ENCODE assay signal across 18 cellular contexts in genomic region chr3:44893097-44893496, GRCh38. TPM values are rescaled to one million over a fixed set of nuclear protein-coding genes. Genes with fewer than 3 reads are reported as not detected.
DNase-seq lines count a peak whose midpoint lies in the region; TF ChIP-seq lines count a peak whose summit lies in the region.
"Had no signal": no experiment of that assay in that cellular context is flagged by ENCODE, and none has a peak within 500 bp of the region (broad histone marks: within the 10 kb centered on the region; RNA-seq: fewer than 3 reads in every experiment).

No MANE protein-coding gene starts in this region.

- no peak overlapping the region for H4K91ac ChIP-seq in mesenchymal stem cell (ENCODE audit: low read length)

- H3K27ac ChIP-seq in mesenchymal stem cell (ENCODE audit: low read length, poor library complexity, severe bottlenecking), result no peak overlapping the region
- no peak overlapping the region for H3K27ac ChIP-seq in MM.1S (ENCODE audit: low read length)

- H3K9me3 ChIP-seq in mesenchymal stem cell (ENCODE audit: control insufficient read depth, low read length), result no peaks in the 10 kb centered on the region
- no peaks in the 10 kb centered on the region for H3K9me3 ChIP-seq in MM.1S (replicated peaks; ENCODE audit: insufficient read depth, low read length)
- no peaks in the 10 kb centered on the region for H3K9me3 ChIP-seq in BE2C
- H3K9me3 ChIP-seq: HAP-1 had no signal

- H3K4me2 ChIP-seq in mesenchymal stem cell (ENCODE audit: low read length, poor library complexity, severe bottlenecking), result no peak overlapping the region
- no peak overlapping the region for H3K4me2 ChIP-seq in MM.1S (ENCODE audit: low read depth, low read length)

- H3K4me1 ChIP-seq in mesenchymal stem cell (ENCODE audit: control insufficient read depth, insufficient read depth, low read depth, low read length) (peaks cover 8% of the 10 kb centered on the region), MM.1S (ENCODE audit: low read length) (no peaks in the 10 kb centered on the region), BE2C (no peaks in the 10 kb centered on the region)
- H3K4me1 ChIP-seq: HAP-1 had no signal

- no peak overlapping the region for H3K14ac ChIP-seq in mesenchymal stem cell (ENCODE audit: low read length in 2 of 2)

- H3K79me2 ChIP-seq in MM.1S (ENCODE audit: low read length), result no peaks in the 10 kb centered on the region

- no peak overlapping the region for H3K18ac ChIP-seq in mesenchymal stem cell (ENCODE audit: low read depth in 1 of 2, low read length in 2 of 2)

- peak overlapping the region in 1 of 2 experiments; percentile 50 for H3K4me3 ChIP-seq in mesenchymal stem cell (ENCODE audit: insufficient read depth in 1 of 2, low read depth in 1 of 2, low read length in 2 of 2)
- no peak overlapping the region for H3K4me3 ChIP-seq in MM.1S (ENCODE audit: low read length)
- H3K4me3 ChIP-seq in BE2C (ENCODE audit: low read depth, low read length), result no peak overlapping the region
- H3K4me3 ChIP-seq: HAP-1 had no signal

- no peak overlapping the region for H2BK12ac ChIP-seq in mesenchymal stem cell (ENCODE audit: low read length in 2 of 2)

- no peak overlapping the region for H4K8ac ChIP-seq in mesenchymal stem cell (ENCODE audit: low read length)

- no peaks in the 10 kb centered on the region for H3K27me3 ChIP-seq in mesenchymal stem cell (ENCODE audit: control insufficient read depth in 1 of 2, insufficient read depth in 1 of 2, low read length in 2 of 2)
- no peaks in the 10 kb centered on the region for H3K27me3 ChIP-seq in MM.1S (replicated peaks; ENCODE audit: insufficient read depth, low read length)
- H3K27me3 ChIP-seq in BE2C, result no peaks in the 10 kb centered on the region

- H2BK120ac ChIP-seq in mesenchymal stem cell (ENCODE audit: low read depth, low read length), result no peak overlapping the region

- no peaks in the 10 kb centered on the region for H4K20me1 ChIP-seq in MM.1S (ENCODE audit: insufficient read depth, low read length)

- peaks cover 29% of the 10 kb centered on the region for H3K4me1 Mint-ChIP-seq in chondrocyte (ENCODE audit: low read depth)
- H3K4me1 Mint-ChIP-seq: naive thymus-derived CD4-positive, alpha-beta T cell had no signal

- peak overlapping the region; percentile 82 for H3K27ac Mint-ChIP-seq in chondrocyte (ENCODE audit: unreplicated experiment)
- H3K27ac Mint-ChIP-seq: CD14-positive monocyte; naive thymus-derived CD4-positive, alpha-beta T cell; stimulated activated naive CD8-positive, alpha-beta T cell treated with anti-CD3 and anti-CD28 coated beads, Interleukin-15, Interleukin-2, amounts not matched to agents 100 ng/mL and 50 ng/mL, for 24 hours had no signal

- H3K36me3 ChIP-seq in mesenchymal stem cell (ENCODE audit: control insufficient read depth in 1 of 2, insufficient read depth in 2 of 2, low read depth in 1 of 2, low read length in 2 of 2), result no peaks in the 10 kb centered on the region
- H3K36me3 ChIP-seq in MM.1S (replicated peaks; ENCODE audit: insufficient read depth, low read length), result no peaks in the 10 kb centered on the region
- no peaks in the 10 kb centered on the region for H3K36me3 ChIP-seq in BE2C
- H3K36me3 ChIP-seq: HAP-1 had no signal

- H3K4ac ChIP-seq in mesenchymal stem cell (ENCODE audit: low read depth in 1 of 2, low read length in 2 of 2), result no peak overlapping the region

- H3K23ac ChIP-seq in mesenchymal stem cell (ENCODE audit: low read length in 2 of 2), result no peak overlapping the region

- H3K9me3 Mint-ChIP-seq in chondrocyte (ENCODE audit: low read depth), result no peaks in the 10 kb centered on the region
- H3K9me3 Mint-ChIP-seq: naive thymus-derived CD4-positive, alpha-beta T cell; stimulated activated naive CD8-positive, alpha-beta T cell treated with anti-CD3 and anti-CD28 coated beads, Interleukin-15, Interleukin-2, amounts not matched to agents 100 ng/mL and 50 ng/mL, for 24 hours had no signal

- H3K9ac ChIP-seq in mesenchymal stem cell (ENCODE audit: low read length), result no peak overlapping the region
- no peak overlapping the region for H3K9ac ChIP-seq in MM.1S (ENCODE audit: low read length)

- H2BK5ac ChIP-seq in mesenchymal stem cell (ENCODE audit: low read depth, low read length, poor library complexity, severe bottlenecking), result no peak overlapping the region

- no peak for TF ChIP-seq CTCF in chondrocyte (IDR thresholded peaks at IDR 0.05)
- no peak for TF ChIP-seq CTCF in MM.1S (IDR thresholded peaks at IDR 0.05; ENCODE audit: low read length)
- TF ChIP-seq CTCF in BE2C (IDR thresholded peaks at IDR 0.05; ENCODE audit: low read depth, low read length), result no peak

- H3K9me2 ChIP-seq in MM.1S (replicated peaks; ENCODE audit: insufficient read depth, low read length), result no peaks in the 10 kb centered on the region

- H3K27me3 Mint-ChIP-seq in chondrocyte (ENCODE audit: low read depth), result no peaks in the 10 kb centered on the region
- H3K27me3 Mint-ChIP-seq: naive thymus-derived CD4-positive, alpha-beta T cell had no signal

- no peak overlapping the region for H2AK5ac ChIP-seq in mesenchymal stem cell (ENCODE audit: low read length, severe bottlenecking)

- DNase-seq in AG20443 (ENCODE audit: low spot score), result peak; percentile 55
- DNase-seq in NCI-H226, result peak; percentile 91
- no peak for DNase-seq in chondrocyte (ENCODE audit: low spot score)
- DNase-seq in mesenchymal stem cell, result peak; percentile 60
- DNase-seq in MM.1S, result no peak
- DNase-seq in SIG-M5 (lab: John Stamatoyannopoulos, UW), result no peak
- DNase-seq in NCI-H526 (lab: John Stamatoyannopoulos, UW), result no peak
- no peak for DNase-seq in BE2C
- DNase-seq: activated gamma-delta T cell; foreskin melanocyte; kidney; naive thymus-derived CD4-positive, alpha-beta T cell; NCI-H1092; NCI-H524 had no signal

- 27% methylated on average over 2 of the region's 2 CpGs for WGBS in mesenchymal stem cell

- no peaks in the 10 kb centered on the region for H3F3A ChIP-seq in MM.1S (ENCODE audit: insufficient read depth, low read length)

- no peaks in the 10 kb centered on the region for H3K79me1 ChIP-seq in mesenchymal stem cell (replicated peaks; ENCODE audit: low read length, poor library complexity, severe bottlenecking)

- H3K4me3 Mint-ChIP-seq in chondrocyte (ENCODE audit: unreplicated experiment), result no peak overlapping the region
- H3K4me3 Mint-ChIP-seq: CD14-positive monocyte; naive thymus-derived CD4-positive, alpha-beta T cell; stimulated activated naive CD8-positive, alpha-beta T cell treated with anti-CD3 and anti-CD28 coated beads, Interleukin-15, Interleukin-2, amounts not matched to agents 100 ng/mL and 50 ng/mL, for 24 hours had no signal

- H2BK15ac ChIP-seq in mesenchymal stem cell (ENCODE audit: low read depth, poor library complexity, severe bottlenecking), result no peak overlapping the region

- no peaks in the 10 kb centered on the region for H3K36me3 Mint-ChIP-seq in chondrocyte (ENCODE audit: low read depth)
- H3K36me3 Mint-ChIP-seq: CD14-positive monocyte; naive thymus-derived CD4-positive, alpha-beta T cell had no signal

- H2AFZ ChIP-seq in mesenchymal stem cell (ENCODE audit: low read depth, low read length) (no peak overlapping the region), MM.1S (ENCODE audit: low read length) (no peak overlapping the region)

RNA-seq across cellular contexts. Expression of gene TGM4, which starts 18.7 kb away (rescaled TPM):
- 0.27 TPM in 1 of 3 replicates, not detected in the others for total RNA-seq in chondrocyte
- polyA plus RNA-seq in mesenchymal stem cell (2013, experiment 1 of 2), result 0.01 TPM
- polyA plus RNA-seq in mesenchymal stem cell (2013, experiment 2 of 2), result not detected
- 0.42 TPM for polyA plus RNA-seq in BE2C (2012; ENCODE audit: insufficient read depth, insufficient read length, low read depth)
- total RNA-seq: cerebellum; kidney; naive thymus-derived CD4-positive, alpha-beta T cell had no signal

RNA-seq across cellular contexts. Expression of gene TMEM42, which starts 31.4 kb away (rescaled TPM):
- total RNA-seq in chondrocyte, result 14.2 to 14.6 TPM (median 14.3 TPM) in 3 replicates
- polyA plus RNA-seq in mesenchymal stem cell (2013, experiment 1 of 2), result 10.3 TPM
- polyA plus RNA-seq in mesenchymal stem cell (2013, experiment 2 of 2), result 10.8 TPM
- 23.9 TPM for polyA plus RNA-seq in BE2C (2012; ENCODE audit: insufficient read depth, insufficient read length, low read depth)

Comparison
In these comparisons a context has a peak if more than half of its experiments do, and no peak if none do; other contexts are left out.
1. DNase-seq: peak in AG20443 (single experiment), NCI-H226 (single experiment) and mesenchymal stem cell (single experiment); none in chondrocyte (single experiment), MM.1S (single experiment), SIG-M5 (single experiment), NCI-H526 (0 of 2) and BE2C (single experiment).